ENCODE assay signal across 18 cellular contexts in the genomic region with DNA sequence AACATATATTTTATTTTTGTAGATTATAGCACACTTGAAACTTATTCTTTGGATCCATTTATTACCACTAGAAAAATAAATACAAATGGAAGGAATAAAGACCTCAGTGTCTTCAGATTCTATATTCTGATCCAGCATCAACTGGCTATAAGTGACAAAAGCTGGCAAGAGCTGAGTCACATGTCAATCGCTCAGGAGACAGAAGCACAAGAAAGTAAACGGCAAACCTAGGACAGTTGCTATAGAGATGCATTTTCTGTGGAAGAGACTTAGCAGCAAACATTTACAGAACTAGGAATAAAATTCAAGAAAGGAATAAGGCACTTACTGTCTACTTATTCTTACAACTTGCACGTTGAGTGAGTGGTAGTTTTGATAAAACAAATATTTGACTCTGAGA.
A peak's percentile ranks its signal among the peaks of the same experiment; 100 is the strongest.
DNase-seq lines count a peak whose midpoint lies in the region; ATAC-seq, FAIRE-seq and TF ChIP-seq lines count a peak whose summit lies in the region.
"Had no signal": no experiment of that assay in that cellular context is flagged by ENCODE, and none has a peak within 500 bp of the region (broad histone marks: within the 10 kb centered on the region; RNA-seq: fewer than 3 reads in every experiment).

No MANE protein-coding gene starts in this region.

- peak; percentile 4 for FAIRE-seq in GM19239 (lab: Jason Lieb, UNC)

- no peak overlapping the region for H3K18ac ChIP-seq in mesendoderm (ENCODE audit: low read length)

- no peak overlapping the region for H3K4ac ChIP-seq in mesendoderm (ENCODE audit: low read depth, low read length)

- no peak overlapping the region for H4K5ac ChIP-seq in mesendoderm (ENCODE audit: low read length)

- H3K27me3 ChIP-seq in mesendoderm (ENCODE audit: insufficient read depth, low read length, poor library complexity) (no peaks in the 10 kb centered on the region), psoas muscle (ENCODE audit: insufficient read depth in 3 of 3, low read length in 2 of 3) (no peaks in the 10 kb centered on the region)
- no peaks in the 10 kb centered on the region for H3K27me3 ChIP-seq in effector memory CD4-positive, alpha-beta T cell (replicated peaks; ENCODE audit: control insufficient read depth, insufficient read depth, low read length, poor library complexity, severe bottlenecking)
- H3K27me3 ChIP-seq: BLaER1 treated with 17β-estradiol and CSF1 and Interleukin-3, amounts not matched to agents 10 nM and 100 nM had no signal

- no peaks in the 10 kb centered on the region for H3K79me2 ChIP-seq in mesendoderm (ENCODE audit: control insufficient read depth, insufficient read depth, low read length)

- intact Hi-C loops in psoas muscle (cut with DNase I) = no loop called here

- H3K36me3 ChIP-seq in mesendoderm (ENCODE audit: control insufficient read depth, insufficient read depth, low read length) = no peaks in the 10 kb centered on the region
- peaks cover 0 to 18% of the 10 kb centered on the region in 2 donors for H3K36me3 ChIP-seq in psoas muscle (ENCODE audit: insufficient read depth in 1 of 2, low read depth in 1 of 2)
- no peaks in the 10 kb centered on the region for H3K36me3 ChIP-seq in effector memory CD4-positive, alpha-beta T cell (ENCODE audit: control insufficient read depth, insufficient read depth, low read length)
- H3K36me3 ChIP-seq: BLaER1 treated with 17β-estradiol and CSF1 and Interleukin-3, amounts not matched to agents 10 nM and 100 nM had no signal

- ATAC-seq in psoas muscle = peak in 2 of 4 donors; percentile 35 to 50
- ATAC-seq: GM23338 had no signal

- no peak overlapping the region for H4K8ac ChIP-seq in mesendoderm (ENCODE audit: low read depth, low read length)

- no peaks in the 10 kb centered on the region for H3K9me3 ChIP-seq in psoas muscle
- H3K9me3 ChIP-seq in effector memory CD4-positive, alpha-beta T cell (ENCODE audit: control insufficient read depth, low read length) = no peaks in the 10 kb centered on the region

- H3K27ac ChIP-seq in mesendoderm (ENCODE audit: low read depth, low read length) = no peak overlapping the region
- H3K27ac ChIP-seq in psoas muscle = peak overlapping the region; percentile 50
- no peak overlapping the region for H3K27ac ChIP-seq in effector memory CD4-positive, alpha-beta T cell (ENCODE audit: insufficient read depth, low read length, poor library complexity, severe bottlenecking)
- H3K27ac ChIP-seq: BLaER1 treated with 17β-estradiol and CSF1 and Interleukin-3, amounts not matched to agents 10 nM and 100 nM; HL-60 had no signal

- H3K79me1 ChIP-seq in mesendoderm (ENCODE audit: low read length) = no peaks in the 10 kb centered on the region

- H2AK5ac ChIP-seq in mesendoderm (ENCODE audit: low read length) = no peak overlapping the region

- no peak overlapping the region for H2BK5ac ChIP-seq in mesendoderm (ENCODE audit: low read length)

- H3K4me1 ChIP-seq in mesendoderm (ENCODE audit: control insufficient read depth, low read depth, low read length) (no peaks in the 10 kb centered on the region), psoas muscle (peaks cover 28% of the 10 kb centered on the region)
- H3K4me1 ChIP-seq in effector memory CD4-positive, alpha-beta T cell (ENCODE audit: control insufficient read depth, insufficient read depth, low read length, poor library complexity, severe bottlenecking) = no peaks in the 10 kb centered on the region

- no peak overlapping the region for H2BK15ac ChIP-seq in mesendoderm (replicated peaks; ENCODE audit: low read depth)

- WGBS in mesendoderm (ENCODE audit: extremely low coverage, insufficient coverage, low lambda C conversion rate) = no CpG with 5 or more reads among the region's 3 CpGs
- 53 to 73% (median 60%) methylated on average over 3 of the region's 3 CpGs for WGBS in psoas muscle, 3 donors

- DNase-seq in NCI-H2029 (lab: John Stamatoyannopoulos, UW) (peak; percentile 7), NCI-H2029 treated with DMSO at 0.1 percent for 48 hours (lab: John Stamatoyannopoulos, UW) (no peak), GM19239 (ENCODE audit: insufficient read length, low spot score) (no peak), mesendoderm (peak; percentile 5), psoas muscle (no peak), NCI-H1105 (lab: John Stamatoyannopoulos, UW) (no peak), DMS153 treated with DMSO at 0.1 percent for 48 hours (lab: John Stamatoyannopoulos, UW; ENCODE audit: unreplicated experiment) (no peak)
- no peak for DNase-seq in effector memory CD4-positive, alpha-beta T cell
- DNase-seq: 8988T; ACHN; Calu3; CD4-positive, CD25-positive, alpha-beta regulatory T cell; DMS 273 treated with DMSO at 0.1 percent for 48 hours; GF-D8; H7 had no signal

- H3K56ac ChIP-seq in mesendoderm (ENCODE audit: low read length) = no peak overlapping the region

- TF ChIP-seq CTCF in psoas muscle (IDR thresholded peaks at IDR 0.05) = no peak

- H3K23ac ChIP-seq in mesendoderm (ENCODE audit: low read length) = no peak overlapping the region

- H3K9ac ChIP-seq in mesendoderm (ENCODE audit: low read length) = no peak overlapping the region
- H3K9ac ChIP-seq: BLaER1 treated with 17β-estradiol and CSF1 and Interleukin-3, amounts not matched to agents 10 nM and 100 nM had no signal

- H3K4me3 ChIP-seq in mesendoderm (ENCODE audit: low read length) = no peak overlapping the region
- H3K4me3 ChIP-seq in psoas muscle = no peak overlapping the region
- H3K4me3 ChIP-seq in effector memory CD4-positive, alpha-beta T cell (ENCODE audit: insufficient read depth, low read depth, low read length, poor library complexity, severe bottlenecking) = no peak overlapping the region
- H3K4me3 ChIP-seq: BLaER1 treated with 17β-estradiol and CSF1 and Interleukin-3, amounts not matched to agents 10 nM and 100 nM; GM23338 had no signal

- H3K4me2 ChIP-seq in mesendoderm (ENCODE audit: low read length) = no peak overlapping the region
- H3K4me2 ChIP-seq: BLaER1 treated with 17β-estradiol and CSF1 and Interleukin-3, amounts not matched to agents 10 nM and 100 nM; GM23338 had no signal

- no peak overlapping the region for H2BK120ac ChIP-seq in mesendoderm (ENCODE audit: low read depth, low read length)

Comparison
In these comparisons a context has a peak if more than half of its experiments do, and no peak if none do; other contexts are left out.
1. DNase-seq: peak in NCI-H2029 (single experiment) and mesendoderm (single experiment); none in NCI-H2029 treated with DMSO at 0.1 percent for 48 hours (single experiment), GM19239 (single experiment), psoas muscle (0 of 2), effector memory CD4-positive, alpha-beta T cell (0 of 3), NCI-H1105 (single experiment) and DMS153 treated with DMSO at 0.1 percent for 48 hours (single experiment).